18 cellular contexts compared by ENCODE assay signal in genomic region chr6:155260686-155261085, GRCh38. TPM values are rescaled to one million over a fixed set of nuclear protein-coding genes. Genes with fewer than 3 reads are reported as not detected.
DNase-seq lines count a peak whose midpoint lies in the region; ATAC-seq lines count a peak whose summit lies in the region.
"Had no signal": no experiment of that assay in that cellular context is flagged by ENCODE, and none has a peak within 500 bp of the region (broad histone marks: within the 10 kb centered on the region; RNA-seq: fewer than 3 reads in every experiment).

No MANE protein-coding gene starts in this region.

- intact Hi-C loops in activated CD4-positive, alpha-beta T cell treated with anti-CD3 and anti-CD28 coated beads, Interleukin-2, amount 10 ng/mL, durations not matched to agents 24 days and 14 days (cut with micrococcal nuclease): no loop called here

- ATAC-seq in GM21529 (IDR thresholded peaks at IDR 0.05; ENCODE audit: unreplicated experiment) (peak; percentile 60), HG03097 (IDR thresholded peaks at IDR 0.05; ENCODE audit: low FRiP score, unreplicated experiment) (peak; percentile 53), memory B cell (ENCODE audit: low read depth) (no peak)
- ATAC-seq: A549 had no signal

- DNase-seq in activated CD4-positive, alpha-beta T cell treated with anti-CD3 and anti-CD28 coated beads, Interleukin-2, amount 10 ng/mL, durations not matched to agents 24 days and 14 days: peak; percentile 34
- no peak for DNase-seq in activated CD4-positive, alpha-beta T cell treated with anti-CD3 and anti-CD28 coated beads for 1 hour
- no peak for DNase-seq in memory B cell (ENCODE audit: low spot score in 2 of 2)
- DNase-seq in NCI-H128 (lab: John Stamatoyannopoulos, UW; ENCODE audit: unreplicated experiment): no peak
- DNase-seq in NK-92 treated with Interleukin-12 subunit alpha and Interleukin-12 subunit beta, amount 100 ng/mL, for 24 hours (lab: John Stamatoyannopoulos, UW): no peak
- DNase-seq in MV-4-11 (lab: John Stamatoyannopoulos, UW): no peak
- DNase-seq: activated CD8-positive, alpha-beta memory T cell treated with anti-CD3 and anti-CD28 coated beads for 24 hours; Calu3; NCI-H1048; NCI-H510A; nucleus accumbens; Peyer's patch; upper lobe of left lung had no signal

- no peaks in the 10 kb centered on the region for H3K9me3 Mint-ChIP-seq in activated CD4-positive, alpha-beta T cell treated with anti-CD3 and anti-CD28 coated beads, Interleukin-2, amount 10 ng/mL, durations not matched to agents 24 days and 14 days
- H3K9me3 Mint-ChIP-seq in memory B cell: no peaks in the 10 kb centered on the region

- H3K27ac Mint-ChIP-seq in activated CD4-positive, alpha-beta T cell treated with anti-CD3 and anti-CD28 coated beads, Interleukin-2, amount 10 ng/mL, durations not matched to agents 24 days and 14 days: peak overlapping the region; percentile 64
- peak overlapping the region; percentile 31 for H3K27ac Mint-ChIP-seq in memory B cell

- peaks cover 20% of the 10 kb centered on the region for H3K36me3 Mint-ChIP-seq in activated CD4-positive, alpha-beta T cell treated with anti-CD3 and anti-CD28 coated beads, Interleukin-2, amount 10 ng/mL, durations not matched to agents 24 days and 14 days (ENCODE audit: low read depth)
- H3K36me3 Mint-ChIP-seq in memory B cell: peaks cover 17% of the 10 kb centered on the region

- no peaks in the 10 kb centered on the region for H3K27me3 Mint-ChIP-seq in activated CD4-positive, alpha-beta T cell treated with anti-CD3 and anti-CD28 coated beads, Interleukin-2, amount 10 ng/mL, durations not matched to agents 24 days and 14 days
- no peaks in the 10 kb centered on the region for H3K27me3 Mint-ChIP-seq in memory B cell

- H3K4me3 Mint-ChIP-seq in activated CD4-positive, alpha-beta T cell treated with anti-CD3 and anti-CD28 coated beads, Interleukin-2, amount 10 ng/mL, durations not matched to agents 24 days and 14 days: no peak overlapping the region
- H3K4me3 Mint-ChIP-seq in memory B cell: no peak overlapping the region

- H3K4me1 Mint-ChIP-seq in activated CD4-positive, alpha-beta T cell treated with anti-CD3 and anti-CD28 coated beads, Interleukin-2, amount 10 ng/mL, durations not matched to agents 24 days and 14 days: peaks cover 9% of the 10 kb centered on the region
- peaks cover 10% of the 10 kb centered on the region for H3K4me1 Mint-ChIP-seq in memory B cell

RNA-seq across cellular contexts. Expression of gene CLDN20, which starts 3.1 kb away (rescaled TPM):
- 0.21 TPM in 1 of 2 replicates, not detected in the other for total RNA-seq in activated CD4-positive, alpha-beta T cell treated with anti-CD3 and anti-CD28 coated beads, Interleukin-2, amount 10 ng/mL, durations not matched to agents 24 days and 14 days
- total RNA-seq: Calu3, fibroblast of lung, HT-29, upper lobe of left lung had no signal

RNA-seq across cellular contexts. Expression of gene TFB1M, which starts 53.6 kb away (rescaled TPM):
- 36.8 and 41.4 TPM in 2 replicates for total RNA-seq in activated CD4-positive, alpha-beta T cell treated with anti-CD3 and anti-CD28 coated beads, Interleukin-2, amount 10 ng/mL, durations not matched to agents 24 days and 14 days
